Comparison of ENCODE assay signal across 1 cellular context in genomic region chr2:42110974-42111322, GRCh38.
TF ChIP-seq lines count a peak whose summit lies in the region.

No MANE protein-coding gene starts in this region.

TF ChIP-seq in SK-N-SH, 30 proteins besides CTCF, POLR2A, EP300 and RAD21 (continued from another document):
- TF ChIP-seq USF2 (IDR thresholded peaks at IDR 0.05; ENCODE audit: borderline replicate concordance, low read depth, low read length), result no peak
- no peak for TF ChIP-seq TEAD4 (IDR thresholded peaks at IDR 0.05; ENCODE audit: borderline replicate concordance, insufficient read depth)
- TF ChIP-seq MAX (IDR thresholded peaks at IDR 0.05; ENCODE audit: low read depth), result no peak
- TF ChIP-seq PBX3 (IDR thresholded peaks at IDR 0.05), result no peak
- TF ChIP-seq ZBTB33 (IDR thresholded peaks at IDR 0.05; ENCODE audit: borderline replicate concordance, low read depth), result no peak
- no peak for TF ChIP-seq TCF12 (IDR thresholded peaks at IDR 0.05)
- no peak for TF ChIP-seq GABPA (IDR thresholded peaks at IDR 0.05; ENCODE audit: low read depth)
